ENCODE assay signal across 19 cellular contexts in genomic region chr2:78408795-78409118, GRCh38.
DNase-seq lines count a peak whose midpoint lies in the region; ATAC-seq and TF ChIP-seq lines count a peak whose summit lies in the region.
"Had no signal": no experiment of that assay in that cellular context is flagged by ENCODE, and none has a peak within 500 bp of the region (broad histone marks: within the 10 kb centered on the region; RNA-seq: fewer than 3 reads in every experiment).

No MANE protein-coding gene starts in this region.

- no peak for ATAC-seq in CD8-positive, alpha-beta T cell
- ATAC-seq: SK-N-SH treated with all-trans-retinoic acid at 6 μM for 48 hours had no signal

- CTCF ChIA-PET in CD8-positive, alpha-beta T cell (lab: Charles Lee) = no interaction called here

- no peak overlapping the region for H3K4me3 Mint-ChIP-seq in CD8-positive, alpha-beta T cell

- H3K36me3 ChIP-seq in CD8-positive, alpha-beta T cell (ENCODE audit: insufficient read depth, low read length) = no peaks in the 10 kb centered on the region
- H3K36me3 ChIP-seq: BLaER1 treated with 17β-estradiol and CSF1 and Interleukin-3, amounts not matched to agents 10 nM and 100 nM; Peyer's patch had no signal

- no peak for TF ChIP-seq CTCF in CD8-positive, alpha-beta T cell (IDR thresholded peaks at IDR 0.05)

- no peaks in the 10 kb centered on the region for H3K4me1 ChIP-seq in CD8-positive, alpha-beta T cell (ENCODE audit: insufficient read depth, low read length)
- H3K4me1 ChIP-seq: BLaER1 treated with 17β-estradiol and CSF1 and Interleukin-3, amounts not matched to agents 10 nM and 100 nM; Peyer's patch had no signal

- no peak overlapping the region for H3K27ac ChIP-seq in CD8-positive, alpha-beta T cell (ENCODE audit: low read depth, low read length)
- H3K27ac ChIP-seq: BLaER1 treated with 17β-estradiol and CSF1 and Interleukin-3, amounts not matched to agents 10 nM and 100 nM; Peyer's patch had no signal

- peaks cover 18% of the 10 kb centered on the region for H3K9me3 Mint-ChIP-seq in CD8-positive, alpha-beta T cell

- peak; percentile 11 for DNase-seq in NCI-H2171 treated with DMSO at 0.1 percent for 48 hours (lab: John Stamatoyannopoulos, UW)
- DNase-seq in NCI-H2171 (lab: John Stamatoyannopoulos, UW) = no peak
- peak; percentile 15 for DNase-seq in NCI-H1105 (lab: John Stamatoyannopoulos, UW)
- DNase-seq in RPMI8226 = peak; percentile 5
- peak; percentile 58 for DNase-seq in posterior vena cava (ENCODE audit: low spot score)
- no peak for DNase-seq in CD8-positive, alpha-beta T cell
- no peak for DNase-seq in activated CD4-positive, alpha-beta T cell treated with anti-CD3 and anti-CD28 coated beads for 48 hours
- no peak for DNase-seq in Ammon's horn (ENCODE audit: low spot score)
- DNase-seq: EL, Karpas-422, MM.1S, NCI-H1930, NCI-H2227 treated with DMSO at 0.1 percent for 48 hours, NCI-H774, Peyer's patch, Right ventricle myocardium superior, T-helper 1 cell had no signal

- POLR2A ChIA-PET in CD8-positive, alpha-beta T cell (lab: Charles Lee) = no interaction called here

- no peaks in the 10 kb centered on the region for H3K27me3 Mint-ChIP-seq in CD8-positive, alpha-beta T cell (ENCODE audit: low read depth)

- H3K36me3 Mint-ChIP-seq in CD8-positive, alpha-beta T cell = no peaks in the 10 kb centered on the region

- no peaks in the 10 kb centered on the region for H3K4me1 Mint-ChIP-seq in CD8-positive, alpha-beta T cell (ENCODE audit: low read depth)

- H3K9me3 ChIP-seq in CD8-positive, alpha-beta T cell (ENCODE audit: low read length) = peaks cover 3% of the 10 kb centered on the region
- H3K9me3 ChIP-seq: BLaER1 treated with 17β-estradiol and CSF1 and Interleukin-3, amounts not matched to agents 10 nM and 100 nM; Peyer's patch had no signal

- H3K27me3 ChIP-seq in CD8-positive, alpha-beta T cell (ENCODE audit: insufficient read depth, low read length) = no peaks in the 10 kb centered on the region
- H3K27me3 ChIP-seq: BLaER1 treated with 17β-estradiol and CSF1 and Interleukin-3, amounts not matched to agents 10 nM and 100 nM; Peyer's patch had no signal

- intact Hi-C loops in posterior vena cava (cut with DNase I) = no loop called here
- intact Hi-C loops in CD8-positive, alpha-beta T cell (cut with DNase I, micrococcal nuclease) = no loop called here

- no peak overlapping the region for H3K4me3 ChIP-seq in CD8-positive, alpha-beta T cell (ENCODE audit: low read depth, low read length)
- H3K4me3 ChIP-seq: BLaER1 treated with 17β-estradiol and CSF1 and Interleukin-3, amounts not matched to agents 10 nM and 100 nM; Peyer's patch had no signal

- H3K27ac Mint-ChIP-seq in CD8-positive, alpha-beta T cell = no peak overlapping the region

Comparison
In these comparisons a context has a peak if more than half of its experiments do, and no peak if none do; other contexts are left out.
1. DNase-seq: peak in NCI-H2171 treated with DMSO at 0.1 percent for 48 hours (single experiment), NCI-H1105 (single experiment), RPMI8226 (single experiment) and posterior vena cava (single experiment); none in NCI-H2171 (single experiment), CD8-positive, alpha-beta T cell (0 of 7), activated CD4-positive, alpha-beta T cell treated with anti-CD3 and anti-CD28 coated beads for 48 hours (single experiment) and Ammon's horn (single experiment).